12 cellular contexts compared by ENCODE assay signal in the genomic region with DNA sequence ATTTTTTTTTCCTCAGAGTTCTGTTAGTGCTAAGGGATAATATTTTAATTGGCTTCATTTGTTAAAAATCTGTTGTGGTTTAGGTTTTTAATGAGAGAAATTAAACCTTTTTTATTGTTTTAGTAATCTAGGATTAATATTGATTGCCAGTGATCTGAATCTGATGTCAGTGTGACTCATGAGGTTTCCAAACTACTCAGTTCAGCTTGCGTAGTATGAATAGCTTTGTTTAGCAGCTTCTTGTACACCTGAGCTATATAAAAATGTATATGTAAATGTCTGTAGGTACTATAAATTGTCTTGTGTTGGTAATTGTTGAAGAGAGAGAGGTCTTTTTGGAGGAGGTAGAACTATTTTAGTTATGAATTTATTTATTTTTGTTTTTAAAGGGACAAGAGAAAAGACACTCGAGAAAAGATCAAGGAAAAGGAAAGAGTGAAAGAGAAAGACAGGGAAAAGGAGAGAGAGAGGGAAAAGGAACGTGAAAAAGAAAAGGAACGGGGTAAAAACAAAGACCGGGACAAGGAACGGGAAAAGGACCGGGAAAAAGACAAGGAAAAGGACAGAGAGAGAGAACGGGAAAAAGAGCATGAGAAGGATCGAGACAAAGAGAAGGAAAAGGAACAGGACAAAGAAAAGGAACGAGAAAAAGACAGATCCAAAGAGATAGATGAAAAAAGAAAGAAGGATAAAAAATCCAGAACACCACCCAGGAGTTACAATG. TPM values are rescaled to one million over a fixed set of nuclear protein-coding genes. Genes with fewer than 3 reads are reported as not detected.
DNase-seq lines count a peak whose midpoint lies in the region; ATAC-seq and TF ChIP-seq lines count a peak whose summit lies in the region.
"Had no signal": no experiment of that assay in that cellular context is flagged by ENCODE, and none has a peak within 500 bp of the region (broad histone marks: within the 10 kb centered on the region; RNA-seq: fewer than 3 reads in every experiment).

No MANE protein-coding gene starts in this region.

- H3K36me3 Mint-ChIP-seq in activated CD4-positive, alpha-beta T cell treated with anti-CD3 and anti-CD28 coated beads for 36 hours (ENCODE audit: low read depth), result peaks cover 42% of the 10 kb centered on the region
- peaks cover 59% of the 10 kb centered on the region for H3K36me3 Mint-ChIP-seq in activated T-helper 2 cell treated with anti-CD3 and anti-CD28 coated beads, Interferon-gamma antibody, Interleukin-2, Interleukin-4, amounts not matched to agents 10 μg/mL and 5 μg/mL and 100 μg/mL, durations not matched to agents 14 hours and 24 hours and 36 hours (ENCODE audit: low read depth)
- H3K36me3 Mint-ChIP-seq in naive thymus-derived CD4-positive, alpha-beta T cell, result peaks cover 4 to 41% (median 21%) of the 10 kb centered on the region in 5 donors

- H3K4me3 ChIP-seq in HEK293 (ENCODE audit: low read depth, low read length), result no peak overlapping the region
- no peak overlapping the region for H3K4me3 ChIP-seq in naive thymus-derived CD4-positive, alpha-beta T cell (ENCODE audit: low read length)
- H3K4me3 ChIP-seq: lung, Peyer's patch had no signal

- no peak overlapping the region for H3K4me3 Mint-ChIP-seq in activated CD4-positive, alpha-beta T cell treated with anti-CD3 and anti-CD28 coated beads for 36 hours
- no peak overlapping the region for H3K4me3 Mint-ChIP-seq in activated T-helper 2 cell treated with anti-CD3 and anti-CD28 coated beads, Interferon-gamma antibody, Interleukin-2, Interleukin-4, amounts not matched to agents 10 μg/mL and 5 μg/mL and 100 μg/mL, durations not matched to agents 14 hours and 24 hours and 36 hours (ENCODE audit: low read depth)
- peak overlapping the region in 4 of 10 donors; percentile 15 to 57 (median 35) for H3K4me3 Mint-ChIP-seq in naive thymus-derived CD4-positive, alpha-beta T cell

- no peak for DNase-seq in activated CD4-positive, alpha-beta T cell treated with anti-CD3 and anti-CD28 coated beads for 36 hours
- DNase-seq in activated CD4-positive, alpha-beta T cell treated with anti-CD3 and anti-CD28 coated beads for 1 hour, result no peak
- no peak for DNase-seq in activated T-helper 2 cell treated with anti-CD3 and anti-CD28 coated beads, Interferon-gamma antibody, Interleukin-2, Interleukin-4, amounts not matched to agents 10 μg/mL and 5 μg/mL and 100 μg/mL, durations not matched to agents 14 hours and 24 hours and 36 hours (ENCODE audit: low spot score)
- DNase-seq in naive thymus-derived CD4-positive, alpha-beta T cell, result peak in 1 of 9 donors; percentile 9
- no peak for DNase-seq in NK-92 treated with Interleukin-12 subunit alpha and Interleukin-12 subunit beta, amount 100 ng/mL, for 24 hours (lab: John Stamatoyannopoulos, UW)
- DNase-seq: aorta, Peyer's patch, T-helper 9 cell had no signal

- no peaks in the 10 kb centered on the region for H3K27me3 Mint-ChIP-seq in activated CD4-positive, alpha-beta T cell treated with anti-CD3 and anti-CD28 coated beads for 36 hours
- H3K27me3 Mint-ChIP-seq in activated T-helper 2 cell treated with anti-CD3 and anti-CD28 coated beads, Interferon-gamma antibody, Interleukin-2, Interleukin-4, amounts not matched to agents 10 μg/mL and 5 μg/mL and 100 μg/mL, durations not matched to agents 14 hours and 24 hours and 36 hours (ENCODE audit: low read depth), result no peaks in the 10 kb centered on the region
- H3K27me3 Mint-ChIP-seq in naive thymus-derived CD4-positive, alpha-beta T cell, result no peaks in the 10 kb centered on the region

- H3K9me3 ChIP-seq in HEK293 (ENCODE audit: control insufficient read depth, insufficient read depth, low read depth, low read length), result no peaks in the 10 kb centered on the region
- no peaks in the 10 kb centered on the region for H3K9me3 ChIP-seq in naive thymus-derived CD4-positive, alpha-beta T cell (ENCODE audit: control insufficient read depth in 2 of 3, low read length in 3 of 3)
- H3K9me3 ChIP-seq: Peyer's patch had no signal

- H3K4me1 ChIP-seq in HEK293 (ENCODE audit: control insufficient read depth, insufficient read depth, low read length), result no peaks in the 10 kb centered on the region
- H3K4me1 ChIP-seq in naive thymus-derived CD4-positive, alpha-beta T cell (ENCODE audit: control insufficient read depth in 2 of 2, insufficient read depth in 2 of 2, low read length in 2 of 2), result peaks cover 7 to 8% of the 10 kb centered on the region in 2 donors
- H3K4me1 ChIP-seq: Peyer's patch had no signal

- peaks cover 48 to 69% of the 10 kb centered on the region in 2 experiments for H3K36me3 ChIP-seq in HEK293 (ENCODE audit: control insufficient read depth in 2 of 2, insufficient read depth in 1 of 2, low read length in 2 of 2)
- peaks cover 0 to 27% (median 1%) of the 10 kb centered on the region in 3 experiments for H3K36me3 ChIP-seq in naive thymus-derived CD4-positive, alpha-beta T cell (ENCODE audit: control insufficient read depth in 2 of 3, insufficient read depth in 3 of 3, low read length in 3 of 3)

- H3K9me3 Mint-ChIP-seq in activated CD4-positive, alpha-beta T cell treated with anti-CD3 and anti-CD28 coated beads for 36 hours (ENCODE audit: low read depth), result no peaks in the 10 kb centered on the region
- no peaks in the 10 kb centered on the region for H3K9me3 Mint-ChIP-seq in activated T-helper 2 cell treated with anti-CD3 and anti-CD28 coated beads, Interferon-gamma antibody, Interleukin-2, Interleukin-4, amounts not matched to agents 10 μg/mL and 5 μg/mL and 100 μg/mL, durations not matched to agents 14 hours and 24 hours and 36 hours
- peaks cover 0 to 1% (median 0%) of the 10 kb centered on the region in 11 donors for H3K9me3 Mint-ChIP-seq in naive thymus-derived CD4-positive, alpha-beta T cell

- peak; percentile 61 for ATAC-seq in activated CD4-positive, alpha-beta T cell treated with anti-CD3 and anti-CD28 coated beads for 36 hours
- no peak for ATAC-seq in naive thymus-derived CD4-positive, alpha-beta T cell
- ATAC-seq in GM18520 (IDR thresholded peaks at IDR 0.05; ENCODE audit: unreplicated experiment), result no peak
- ATAC-seq in GM19035 (IDR thresholded peaks at IDR 0.05; ENCODE audit: unreplicated experiment), result no peak

- POLR2A ChIA-PET in activated CD4-positive, alpha-beta T cell treated with anti-CD3 and anti-CD28 coated beads for 36 hours (lab: Charles Lee), result interaction anchor here (0.7 kb wide), 1 partner anchor 365 kb away, joined by 3 read pairs; no protein-coding TSS in a partner anchor
- POLR2A ChIA-PET in HEK293 (lab: Yijun Ruan, JAX), result no interaction called here
- POLR2A ChIA-PET in naive thymus-derived CD4-positive, alpha-beta T cell (lab: Charles Lee), result no interaction called here

- no peaks in the 10 kb centered on the region for H3K27me3 ChIP-seq in naive thymus-derived CD4-positive, alpha-beta T cell (ENCODE audit: control insufficient read depth in 2 of 2, insufficient read depth in 2 of 2, low read length in 2 of 2)
- H3K27me3 ChIP-seq: Peyer's patch had no signal

- no peak for TF ChIP-seq CTCF in HEK293 (tag by site-specific recombination; IDR thresholded peaks at IDR 0.05)

- peak overlapping the region; percentile 31 for H3K27ac Mint-ChIP-seq in activated CD4-positive, alpha-beta T cell treated with anti-CD3 and anti-CD28 coated beads for 36 hours
- peak overlapping the region; percentile 3 for H3K27ac Mint-ChIP-seq in activated T-helper 2 cell treated with anti-CD3 and anti-CD28 coated beads, Interferon-gamma antibody, Interleukin-2, Interleukin-4, amounts not matched to agents 10 μg/mL and 5 μg/mL and 100 μg/mL, durations not matched to agents 14 hours and 24 hours and 36 hours
- H3K27ac Mint-ChIP-seq in naive thymus-derived CD4-positive, alpha-beta T cell, result peak overlapping the region; percentile 20 to 93 (median 89)

- peaks cover 34% of the 10 kb centered on the region for H3K4me1 Mint-ChIP-seq in activated CD4-positive, alpha-beta T cell treated with anti-CD3 and anti-CD28 coated beads for 36 hours
- H3K4me1 Mint-ChIP-seq in activated T-helper 2 cell treated with anti-CD3 and anti-CD28 coated beads, Interferon-gamma antibody, Interleukin-2, Interleukin-4, amounts not matched to agents 10 μg/mL and 5 μg/mL and 100 μg/mL, durations not matched to agents 14 hours and 24 hours and 36 hours (ENCODE audit: low read depth), result peaks cover 34% of the 10 kb centered on the region
- H3K4me1 Mint-ChIP-seq in naive thymus-derived CD4-positive, alpha-beta T cell, result peaks cover 14 to 49% (median 35%) of the 10 kb centered on the region in 7 donors

- H3K27ac ChIP-seq in HEK293 (ENCODE audit: extremely low read depth, low read depth, low read length), result no peak overlapping the region
- H3K27ac ChIP-seq in naive thymus-derived CD4-positive, alpha-beta T cell (ENCODE audit: low read depth, low read length), result peak overlapping the region; percentile 39
- H3K27ac ChIP-seq: Peyer's patch had no signal

- intact Hi-C loops in activated CD4-positive, alpha-beta T cell treated with anti-CD3 and anti-CD28 coated beads for 36 hours (cut with DNase I, micrococcal nuclease), result loop anchor here (1.0 to 5.0 kb wide), 2 partner anchors 428 to 448 kb away; partner anchors contain the start of genes NLN (in 1 of the 2) and SGTB (in 1 of the 2)
- intact Hi-C loops in activated T-helper 2 cell treated with anti-CD3 and anti-CD28 coated beads, Interferon-gamma antibody, Interleukin-2, Interleukin-4, amounts not matched to agents 10 μg/mL and 5 μg/mL and 100 μg/mL, durations not matched to agents 14 hours and 24 hours and 36 hours (cut with micrococcal nuclease), result loop anchor here (5.0 kb wide), 1 partner anchor 243 kb away; the partner anchor contains the start of gene ERBIN
- intact Hi-C loops in naive thymus-derived CD4-positive, alpha-beta T cell (cut with micrococcal nuclease), result loop anchor here (2.0 to 10.0 kb wide), 6 partner anchors 40 to 1037 kb away; partner anchors contain the start of gene ERBIN (in 1 of the 2)

- CTCF ChIA-PET in activated CD4-positive, alpha-beta T cell treated with anti-CD3 and anti-CD28 coated beads for 36 hours (lab: Charles Lee), result interaction anchor here (0.5 to 3.0 kb wide), 4 partner anchors 11 to 408 kb away, joined by 3 to 22 read pairs (median 6); no protein-coding TSS in a partner anchor
- CTCF ChIA-PET in HEK293 (lab: Yijun Ruan, JAX), result interaction anchor here (0.6 to 1.2 kb wide), 3 partner anchors 22 to 418 kb away, joined by 3 to 5 read pairs (median 3); no protein-coding TSS in a partner anchor
- CTCF ChIA-PET in naive thymus-derived CD4-positive, alpha-beta T cell (lab: Charles Lee), result interaction anchor here (0.6 to 1.3 kb wide), 3 partner anchors 138 to 429 kb away, joined by 3 to 6 read pairs (median 5); no protein-coding TSS in a partner anchor

TF ChIP-seq in HEK293, 187 proteins besides CTCF, POLR2A, EP300 and RAD21 (continues in another document):
- TF ChIP-seq ZNF785 (tag by site-specific recombination; IDR thresholded peaks at IDR 0.05) (no peak), ZNF366 (tag by site-specific recombination; conservative IDR thresholded peaks at IDR 0.05) (peak; percentile 94)

RNA-seq across cellular contexts. Expression of gene SREK1, which starts 26.3 kb away (rescaled TPM):
- total RNA-seq in activated CD4-positive, alpha-beta T cell treated with anti-CD3 and anti-CD28 coated beads for 36 hours, result 10 to 100 TPM; 56.1 to 61.3 TPM
- total RNA-seq in activated T-helper 2 cell treated with anti-CD3 and anti-CD28 coated beads, Interferon-gamma antibody, Interleukin-2, Interleukin-4, amounts not matched to agents 10 μg/mL and 5 μg/mL and 100 μg/mL, durations not matched to agents 14 hours and 24 hours and 36 hours, result 67.8 and 69.9 TPM in 2 replicates
- total RNA-seq in naive thymus-derived CD4-positive, alpha-beta T cell, result 100 to 1,000 TPM in 2 of 5 experiments, 10 to 100 TPM in 3; 68.2 to 143 (median 85.8) TPM
- polyA plus RNA-seq in naive thymus-derived CD4-positive, alpha-beta T cell, result 10 to 100 TPM; 16.2 to 24.8 TPM

Comparison
In these comparisons a context has a peak if more than half of its experiments do, and no peak if none do; other contexts are left out.
1. H3K27ac Mint-ChIP-seq: peak in every context shown above with its lines; median percentile 89 in naive thymus-derived CD4-positive, alpha-beta T cell; 31 in activated CD4-positive, alpha-beta T cell treated with anti-CD3 and anti-CD28 coated beads for 36 hours; 3 in activated T-helper 2 cell treated with anti-CD3 and anti-CD28 coated beads, Interferon-gamma antibody, Interleukin-2, Interleukin-4, amounts not matched to agents 10 μg/mL and 5 μg/mL and 100 μg/mL, durations not matched to agents 14 hours and 24 hours and 36 hours.